In the genomic region with DNA sequence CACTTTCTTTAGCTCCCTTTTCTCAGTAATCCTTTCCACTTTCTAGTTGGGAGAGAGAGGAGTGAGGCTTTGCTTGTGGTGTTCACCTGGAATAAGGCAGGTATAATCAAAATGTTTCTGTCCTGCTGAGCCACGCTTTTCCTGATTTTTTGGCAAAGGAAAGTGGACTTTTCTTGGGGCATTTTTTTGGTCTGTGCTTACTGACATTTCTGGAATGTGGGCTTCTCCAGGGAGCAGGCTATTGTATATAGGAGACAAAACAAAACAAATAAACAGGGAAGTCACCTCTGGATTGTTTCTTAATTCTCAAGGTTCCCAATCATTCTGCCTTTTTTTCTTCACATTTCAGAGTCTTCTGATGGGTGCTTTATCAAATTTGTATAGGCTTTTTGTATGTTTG, we compare ENCODE assay signal across 18 cellular contexts. TPM values are rescaled to one million over a fixed set of nuclear protein-coding genes. Genes with fewer than 3 reads are reported as not detected.
DNase-seq lines count a peak whose midpoint lies in the region; ATAC-seq, FAIRE-seq and TF ChIP-seq lines count a peak whose summit lies in the region.
"Had no signal": no experiment of that assay in that cellular context is flagged by ENCODE, and none has a peak within 500 bp of the region (broad histone marks: within the 10 kb centered on the region; RNA-seq: fewer than 3 reads in every experiment).

No MANE protein-coding gene starts in this region.

- H3K36me3 ChIP-seq in Caco-2 (ENCODE audit: control insufficient read depth, insufficient read depth, low read length): no peaks in the 10 kb centered on the region
- H3K36me3 ChIP-seq in PC-3 (ENCODE audit: low read depth, low read length): no peaks in the 10 kb centered on the region
- no peaks in the 10 kb centered on the region for H3K36me3 ChIP-seq in endothelial cell of umbilical vein (ENCODE audit: control insufficient read depth in 2 of 2, extremely low read depth in 1 of 2, insufficient read depth in 2 of 2, low read length in 2 of 2)
- H3K36me3 ChIP-seq in trophoblast cell (ENCODE audit: control insufficient read depth in 1 of 2, insufficient read depth in 2 of 2, low read length in 2 of 2): no peaks in the 10 kb centered on the region
- H3K36me3 ChIP-seq: SJSA1 had no signal

- BruUV-seq in Caco-2 (replicated peaks; lab: Mats Ljungman, UMichigan) (no TSS peak), PC-3 (replicated peaks; lab: Mats Ljungman, UMichigan) (no TSS peak), endothelial cell of umbilical vein (replicated peaks; lab: Mats Ljungman, UMichigan) (no TSS peak)

- H3K4me2 ChIP-seq in PC-3 (ENCODE audit: low read length) (no peak overlapping the region), endothelial cell of umbilical vein (ENCODE audit: insufficient read depth, low read length) (no peak overlapping the region), trophoblast cell (ENCODE audit: low read length) (no peak overlapping the region)

- DNase-seq in Caco-2: no peak
- peak; percentile 32 for DNase-seq in PC-3
- DNase-seq in endothelial cell of umbilical vein (ENCODE audit: low read depth, low spot score): peak; percentile 1
- DNase-seq in trophoblast cell: peak in 1 of 2 donors; percentile 49
- DNase-seq in DMS79 (lab: John Stamatoyannopoulos, UW): no peak
- no peak for DNase-seq in NCI-H2196 (lab: John Stamatoyannopoulos, UW; ENCODE audit: unreplicated experiment)
- DNase-seq in medulla oblongata (ENCODE audit: extremely low spot score): no peak
- DNase-seq: Calu3; CD4-positive, CD25-positive, alpha-beta regulatory T cell; DMS53; MV-4-11; NCI-H1417; NCI-H1930; NCI-H2171; NCI-H774 had no signal

- no peak overlapping the region for H3K4ac ChIP-seq in trophoblast cell (ENCODE audit: low read depth, low read length)

- no peak for ATAC-seq in PC-3
- ATAC-seq: HCT116 had no signal

- H4K91ac ChIP-seq in trophoblast cell (ENCODE audit: low read depth, low read length): no peak overlapping the region

- H4K20me1 ChIP-seq in PC-3 (ENCODE audit: low read length) (no peaks in the 10 kb centered on the region), endothelial cell of umbilical vein (replicated peaks; ENCODE audit: control insufficient read depth, extremely low read depth, insufficient read depth, low read length) (no peaks in the 10 kb centered on the region)

- dilution Hi-C loops in endothelial cell of umbilical vein (cut with MboI; ENCODE audit: extremely low pct_ligation_motif_present, low sequenced_read_pairs): no loop called here

- no peak overlapping the region for H3K14ac ChIP-seq in trophoblast cell (ENCODE audit: low read length)

- POLR2A ChIA-PET in Caco-2 (lab: Charles Lee): interaction anchor here (1.2 kb wide), 1 partner anchor 26 kb away, joined by 5 read pairs; a partner anchor contains a TSS
- POLR2A ChIA-PET in PC-3 (lab: Charles Lee; ENCODE audit: unreplicated experiment): no interaction called here
- POLR2A ChIA-PET in endothelial cell of umbilical vein (lab: Charles Lee): no interaction called here

- CTCF ChIA-PET in Caco-2 (lab: Charles Lee): interaction anchor here (1.2 kb wide), 1 partner anchor 282 kb away, joined by 3 read pairs; no protein-coding TSS in a partner anchor
- CTCF ChIA-PET in PC-3 (lab: Charles Lee): no interaction called here
- CTCF ChIA-PET in endothelial cell of umbilical vein (lab: Charles Lee): no interaction called here

- H2AK5ac ChIP-seq in trophoblast cell (ENCODE audit: low read length): no peak overlapping the region

- H2BK5ac ChIP-seq in trophoblast cell (ENCODE audit: low read depth, low read length, poor library complexity): no peak overlapping the region

- H4K12ac ChIP-seq in trophoblast cell (ENCODE audit: low read depth, low read length): no peak overlapping the region

- H3F3A ChIP-seq in PC-3 (ENCODE audit: low read length, unreplicated experiment): no peaks in the 10 kb centered on the region

- H3K4me3 ChIP-seq in Caco-2 (ENCODE audit: low read depth, low read length) (no peak overlapping the region), PC-3 (ENCODE audit: low read length) (no peak overlapping the region), endothelial cell of umbilical vein (replicated peaks in 1 of 3; ENCODE audit: insufficient read depth in 1 of 3, low read depth in 1 of 3, low read length in 3 of 3) (no peak overlapping the region), trophoblast cell (ENCODE audit: low read depth, low read length) (no peak overlapping the region)
- H3K4me3 ChIP-seq: SJSA1 had no signal

- H3K18ac ChIP-seq in trophoblast cell (ENCODE audit: low read length): no peak overlapping the region

- H3K23ac ChIP-seq in trophoblast cell (ENCODE audit: low read length): no peak overlapping the region

- no peak overlapping the region for H3K27ac ChIP-seq in PC-3 (ENCODE audit: low read length)
- no peak overlapping the region for H3K27ac ChIP-seq in endothelial cell of umbilical vein (ENCODE audit: insufficient read depth, low read depth, low read length)
- peak overlapping the region; percentile 41 for H3K27ac ChIP-seq in trophoblast cell (ENCODE audit: low read depth, low read length)
- H3K27ac ChIP-seq: SJSA1 had no signal

- H2AFZ ChIP-seq in PC-3 (ENCODE audit: low read length): no peak overlapping the region
- no peak overlapping the region for H2AFZ ChIP-seq in endothelial cell of umbilical vein (ENCODE audit: low read depth, low read length)
- no peak overlapping the region for H2AFZ ChIP-seq in trophoblast cell (ENCODE audit: insufficient read depth, low read length, poor library complexity)

- no peaks in the 10 kb centered on the region for H3K79me1 ChIP-seq in trophoblast cell (ENCODE audit: low read length)

- H3K9me3 Mint-ChIP-seq in Caco-2 (ENCODE audit: unreplicated experiment): no peaks in the 10 kb centered on the region

- H3K9ac ChIP-seq in PC-3 (ENCODE audit: low read length) (no peak overlapping the region), endothelial cell of umbilical vein (replicated peaks; ENCODE audit: extremely low read depth, insufficient read depth, low read length) (no peak overlapping the region), trophoblast cell (ENCODE audit: low read length) (no peak overlapping the region)

- peaks cover 4% of the 10 kb centered on the region for H3K36me3 Mint-ChIP-seq in Caco-2 (ENCODE audit: insufficient read depth, unreplicated experiment)
- H3K36me3 Mint-ChIP-seq: CD4-positive, CD25-positive, alpha-beta regulatory T cell had no signal

- H2BK120ac ChIP-seq in trophoblast cell (ENCODE audit: insufficient read depth, low read length, poor library complexity): no peak overlapping the region

- H3K9me2 ChIP-seq in PC-3 (replicated peaks; ENCODE audit: low read length): no peaks in the 10 kb centered on the region

- no peak for TF ChIP-seq POLR2A in endothelial cell of umbilical vein (IDR thresholded peaks at IDR 0.05; ENCODE audit: low read depth, low read length)

- H3K9me3 ChIP-seq in Caco-2 (no peaks in the 10 kb centered on the region), PC-3 (ENCODE audit: low read length) (no peaks in the 10 kb centered on the region), endothelial cell of umbilical vein (replicated peaks; ENCODE audit: control insufficient read depth, insufficient read depth, low read length) (no peaks in the 10 kb centered on the region), trophoblast cell (ENCODE audit: insufficient read depth, low read depth, low read length) (no peaks in the 10 kb centered on the region)
- H3K9me3 ChIP-seq: SJSA1 had no signal

- H3K4me3 Mint-ChIP-seq in Caco-2 (ENCODE audit: unreplicated experiment): no peak overlapping the region
- H3K4me3 Mint-ChIP-seq: B cell; CD4-positive, CD25-positive, alpha-beta regulatory T cell had no signal

- intact Hi-C loops in Caco-2 (cut with micrococcal nuclease; ENCODE audit: unreplicated experiment): no loop called here
- intact Hi-C loops in PC-3 (cut with micrococcal nuclease): no loop called here
- intact Hi-C loops in endothelial cell of umbilical vein (cut with micrococcal nuclease): no loop called here

- TF ChIP-seq CTCF in Caco-2 (IDR thresholded peaks at IDR 0.05; ENCODE audit: insufficient read depth in 1 of 2, low read depth in 1 of 2, low read length in 1 of 2, severe bottlenecking in 1 of 2, unreplicated experiment in 1 of 2) (no peak), PC-3 (conservative IDR thresholded peaks at IDR 0.05; ENCODE audit: low read depth, low read length) (no peak), endothelial cell of umbilical vein (IDR thresholded peaks at IDR 0.05; ENCODE audit: extremely low read depth in 1 of 2, insufficient read depth in 1 of 2, low read depth in 1 of 2, low read length in 2 of 2) (no peak)

- H3K79me2 ChIP-seq in PC-3 (ENCODE audit: low read length) (no peaks in the 10 kb centered on the region), endothelial cell of umbilical vein (ENCODE audit: control insufficient read depth, insufficient read depth, low read length) (no peaks in the 10 kb centered on the region), trophoblast cell (ENCODE audit: control insufficient read depth, insufficient read depth, low read length, poor library complexity) (no peaks in the 10 kb centered on the region)

- H2BK12ac ChIP-seq in trophoblast cell (ENCODE audit: low read length): no peak overlapping the region

- no peak for FAIRE-seq in endothelial cell of umbilical vein (lab: Jason Lieb, UNC)

- no peaks in the 10 kb centered on the region for H3K9me1 ChIP-seq in endothelial cell of umbilical vein (replicated peaks; ENCODE audit: control insufficient read depth, extremely low read depth, insufficient read depth, low read length)

- peaks cover 26% of the 10 kb centered on the region for H3K4me1 Mint-ChIP-seq in Caco-2 (ENCODE audit: low read depth, unreplicated experiment)
- H3K4me1 Mint-ChIP-seq: B cell; CD4-positive, CD25-positive, alpha-beta regulatory T cell had no signal

- H3K4me1 ChIP-seq in Caco-2 (peaks cover 33% of the 10 kb centered on the region), PC-3 (ENCODE audit: insufficient read depth, low read length) (peaks cover 23% of the 10 kb centered on the region), endothelial cell of umbilical vein (ENCODE audit: control insufficient read depth, extremely low read depth, insufficient read depth, low read length) (peaks cover 7% of the 10 kb centered on the region), trophoblast cell (ENCODE audit: control insufficient read depth in 1 of 2, insufficient read depth in 2 of 2, low read length in 2 of 2) (peaks cover 4 to 6% of the 10 kb centered on the region in 2 experiments)

- no peaks in the 10 kb centered on the region for H3K27me3 ChIP-seq in Caco-2 (replicated peaks; ENCODE audit: control insufficient read depth, insufficient read depth, low read length)
- H3K27me3 ChIP-seq in PC-3 (ENCODE audit: low read length): no peaks in the 10 kb centered on the region
- no peaks in the 10 kb centered on the region for H3K27me3 ChIP-seq in endothelial cell of umbilical vein (ENCODE audit: control insufficient read depth in 2 of 2, insufficient read depth in 2 of 2, low read length in 2 of 2)
- H3K27me3 ChIP-seq in trophoblast cell (ENCODE audit: insufficient read depth, low read length): no peaks in the 10 kb centered on the region
- H3K27me3 ChIP-seq: SJSA1 had no signal

- no CpG with 5 or more reads among the region's 1 CpG for WGBS in trophoblast cell (ENCODE audit: extremely low coverage, insufficient coverage, insufficient read length)

- peak overlapping the region; percentile 93 for H3K27ac Mint-ChIP-seq in Caco-2 (ENCODE audit: unreplicated experiment)
- H3K27ac Mint-ChIP-seq: B cell; CD4-positive, CD25-positive, alpha-beta regulatory T cell had no signal

- no peaks in the 10 kb centered on the region for H3K27me3 Mint-ChIP-seq in Caco-2 (ENCODE audit: insufficient read depth, unreplicated experiment)
- H3K27me3 Mint-ChIP-seq: B cell had no signal

- H4K8ac ChIP-seq in trophoblast cell (ENCODE audit: low read depth, low read length): no peak overlapping the region

RNA-seq across cellular contexts. Expression of a gene that starts 25.7 kb away (rescaled TPM):
- total RNA-seq in Caco-2 (2022) (32.7 and 33.1 TPM in 2 replicates), PC-3 (2014; rRNA removed) (11.0 and 12.4 TPM in 2 replicates), endothelial cell of umbilical vein (18.7 and 20.5 TPM in 2 replicates)
- 5.9 and 7.4 TPM in 2 replicates for polyA plus RNA-seq in endothelial cell of umbilical vein
- polyA plus RNA-seq in endothelial cell of umbilical vein (2011; cell fraction: cytosol; rRNA removed): 9.1 and 9.3 TPM in 2 replicates
- polyA plus RNA-seq in endothelial cell of umbilical vein (2011; cell fraction: nucleus; rRNA removed): 4.9 and 6.4 TPM in 2 replicates
- 15.5 and 21.4 TPM in 2 replicates for polyA plus RNA-seq in endothelial cell of umbilical vein (2012)
- polyA minus RNA-seq in endothelial cell of umbilical vein: 15.1 and 15.4 TPM in 2 replicates
- 7.9 TPM for polyA minus RNA-seq in endothelial cell of umbilical vein (2011; cell fraction: cytosol; rRNA and poly(A)+ RNA removed)
- polyA minus RNA-seq in endothelial cell of umbilical vein (2011; cell fraction: nucleus; rRNA and poly(A)+ RNA removed): 6.9 and 12.4 TPM in 2 replicates
- 12.6 and 13.8 TPM in 2 replicates for polyA plus RNA-seq in trophoblast cell (2013)

RNA-seq across cellular contexts. Expression of a gene that starts 52.2 kb away (rescaled TPM):
- 20.1 and 21.3 TPM in 2 replicates for total RNA-seq in Caco-2 (2022)
- total RNA-seq in PC-3 (2014; rRNA removed): 73.7 and 74.3 TPM in 2 replicates
- 7.5 and 10.4 TPM in 2 replicates for total RNA-seq in endothelial cell of umbilical vein
- 3.5 and 4.6 TPM in 2 replicates for polyA plus RNA-seq in endothelial cell of umbilical vein
- polyA plus RNA-seq in endothelial cell of umbilical vein (2011; cell fraction: cytosol; rRNA removed): 3.9 and 4.4 TPM in 2 replicates
- 5.4 and 7.2 TPM in 2 replicates for polyA plus RNA-seq in endothelial cell of umbilical vein (2011; cell fraction: nucleus; rRNA removed)
- 3.7 and 4.2 TPM in 2 replicates for polyA plus RNA-seq in endothelial cell of umbilical vein (2012)
- 21.9 and 29.7 TPM in 2 replicates for polyA minus RNA-seq in endothelial cell of umbilical vein
- polyA minus RNA-seq in endothelial cell of umbilical vein (2011; cell fraction: cytosol; rRNA and poly(A)+ RNA removed): 5.1 TPM
- 5.9 and 6.8 TPM in 2 replicates for polyA minus RNA-seq in endothelial cell of umbilical vein (2011; cell fraction: nucleus; rRNA and poly(A)+ RNA removed)
- 5.2 and 5.3 TPM in 2 replicates for polyA plus RNA-seq in trophoblast cell (2013)

Comparison
In these comparisons a context has a peak if more than half of its experiments do, and no peak if none do; other contexts are left out.
1. DNase-seq: peak in PC-3 (single experiment) and endothelial cell of umbilical vein (single experiment); none in Caco-2 (0 of 2), DMS79 (single experiment), NCI-H2196 (single experiment) and medulla oblongata (single experiment).